11 cellular contexts compared by ENCODE assay signal in the genomic region with DNA sequence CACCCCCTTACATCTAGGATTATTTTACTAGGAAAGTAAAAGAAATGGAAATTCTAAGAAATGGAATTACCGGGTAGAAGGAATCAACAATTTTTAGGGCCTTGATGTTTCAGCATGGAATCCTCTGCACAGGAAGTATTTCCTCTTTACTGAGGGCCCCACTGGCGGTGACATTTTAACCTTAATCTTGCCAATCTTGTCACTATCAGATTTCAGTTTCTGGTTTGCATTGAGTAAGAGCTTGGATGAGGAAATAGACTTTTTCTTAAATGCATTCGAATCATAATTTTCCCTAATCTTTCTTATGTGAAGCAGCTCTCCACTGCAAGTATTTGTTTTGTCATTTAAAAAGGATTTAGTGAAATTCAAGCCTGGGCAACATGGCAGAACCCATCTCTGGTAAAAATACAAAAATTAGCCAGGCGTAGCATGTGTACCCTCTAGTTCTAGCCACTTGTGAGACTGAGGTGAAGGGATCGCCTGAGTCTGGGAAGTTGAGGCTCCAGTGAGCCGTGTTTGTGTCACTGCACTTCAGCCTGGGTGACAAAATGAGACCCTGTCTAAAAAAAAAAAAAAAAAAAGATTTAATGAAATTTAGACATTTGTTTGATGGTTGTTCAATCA. TPM values are rescaled to one million over a fixed set of nuclear protein-coding genes. Genes with fewer than 3 reads are reported as not detected.
A peak's percentile ranks its signal among the peaks of the same experiment; 100 is the strongest.
DNase-seq lines count a peak whose midpoint lies in the region; FAIRE-seq and TF ChIP-seq lines count a peak whose summit lies in the region.
"Had no signal": no experiment of that assay in that cellular context is flagged by ENCODE, and none has a peak within 500 bp of the region (broad histone marks: within the 10 kb centered on the region; RNA-seq: fewer than 3 reads in every experiment).

No MANE protein-coding gene starts in this region.

- POLR2A ChIA-PET in CD8-positive, alpha-beta memory T cell (lab: Charles Lee): interaction anchor here (0.6 to 0.8 kb wide), 2 partner anchors 54 to 124 kb away, joined by 3 read pairs; no protein-coding TSS in a partner anchor

- H3K27ac Mint-ChIP-seq in CD8-positive, alpha-beta memory T cell: peak overlapping the region in 5 of 8 donors; percentile 11 to 81 (median 61)
- H3K27ac Mint-ChIP-seq in nephron: peak overlapping the region in 2 of 3 experiments; percentile 68 to 81

- H3K4me1 ChIP-seq in CD8-positive, alpha-beta memory T cell (ENCODE audit: insufficient read depth, low read length): peaks cover 49% of the 10 kb centered on the region

- peaks cover 0 to 25% (median 11%) of the 10 kb centered on the region in 3 donors for H3K36me3 Mint-ChIP-seq in CD8-positive, alpha-beta memory T cell
- H3K36me3 Mint-ChIP-seq in nephron (ENCODE audit: low read depth): peaks cover 13% of the 10 kb centered on the region

- H3K36me3 ChIP-seq in CD8-positive, alpha-beta memory T cell (ENCODE audit: insufficient read depth, low read length): peaks cover 6% of the 10 kb centered on the region

- peak overlapping the region; percentile 36 for H3K4me3 ChIP-seq in CD8-positive, alpha-beta memory T cell (ENCODE audit: low read length)

- no peak for TF ChIP-seq POLR2A in GM12892 (IDR thresholded peaks at IDR 0.05; ENCODE audit: low read depth, low read length)

- FAIRE-seq in GM12892 (lab: Jason Lieb, UNC): no peak
- FAIRE-seq: endometrium had no signal

- no peak overlapping the region for H3K27ac ChIP-seq in CD8-positive, alpha-beta memory T cell (ENCODE audit: low read depth, low read length)

- CTCF ChIA-PET in CD8-positive, alpha-beta memory T cell (lab: Charles Lee): no interaction called here

- no peaks in the 10 kb centered on the region for H3K9me3 ChIP-seq in CD8-positive, alpha-beta memory T cell (ENCODE audit: low read length)

- no peaks in the 10 kb centered on the region for H3K27me3 Mint-ChIP-seq in CD8-positive, alpha-beta memory T cell
- H3K27me3 Mint-ChIP-seq in nephron (ENCODE audit: low read depth): no peaks in the 10 kb centered on the region

- H3K4me3 Mint-ChIP-seq in CD8-positive, alpha-beta memory T cell: peak overlapping the region in 3 of 7 donors; percentile 28 to 52 (median 31)
- H3K4me3 Mint-ChIP-seq in nephron: no peak overlapping the region

- no peak for TF ChIP-seq CTCF in nephron (IDR thresholded peaks at IDR 0.05; ENCODE audit: unreplicated experiment in 3 of 3)

- H3K27me3 ChIP-seq in CD8-positive, alpha-beta memory T cell (ENCODE audit: insufficient read depth, low read length, poor library complexity, severe bottlenecking): no peaks in the 10 kb centered on the region

- no peaks in the 10 kb centered on the region for H3K9me3 Mint-ChIP-seq in CD8-positive, alpha-beta memory T cell
- H3K9me3 Mint-ChIP-seq in nephron: no peaks in the 10 kb centered on the region

- DNase-seq in CD8-positive, alpha-beta memory T cell: peak in 1 of 5 donors; percentile 28
- DNase-seq in Kasumi-1 (lab: John Stamatoyannopoulos, UW) (peak; percentile 46 to 60), RPMI8226 (no peak), NCI-H510A (lab: John Stamatoyannopoulos, UW) (no peak), GM12892 (ENCODE audit: insufficient read length) (no peak), NCI-H2171 (lab: John Stamatoyannopoulos, UW) (no peak)
- DNase-seq in activated T-cell treated with anti-CD3 and anti-CD28 coated beads, Interleukin-2, amount 50 U/mL, for 48 hours: peak; percentile 37
- DNase-seq: activated CD8-positive, alpha-beta memory T cell treated with anti-CD3 and anti-CD28 coated beads for 24 hours; NCI-H510A treated with DMSO at 0.1 percent for 48 hours had no signal

- H3K4me1 Mint-ChIP-seq in CD8-positive, alpha-beta memory T cell: peaks cover 12 to 36% (median 23%) of the 10 kb centered on the region in 3 donors
- peaks cover 29% of the 10 kb centered on the region for H3K4me1 Mint-ChIP-seq in nephron

RNA-seq across cellular contexts. Expression of a gene that starts 40.7 kb away (rescaled TPM):
- total RNA-seq in CD8-positive, alpha-beta memory T cell: 10 to 100 TPM; 21.3 to 24.1 TPM
- polyA plus RNA-seq in CD8-positive, alpha-beta memory T cell: 10.1 TPM
- 23.5 TPM for polyA plus RNA-seq in GM12892 (2012; ENCODE audit: missing spikeins)

Comparison
In these comparisons a context has a peak if more than half of its experiments do, and no peak if none do; other contexts are left out.
1. DNase-seq: peak in Kasumi-1 (2 of 2) and activated T-cell treated with anti-CD3 and anti-CD28 coated beads, Interleukin-2, amount 50 U/mL, for 48 hours (2 of 2); none in RPMI8226 (single experiment), NCI-H510A (single experiment), GM12892 (single experiment) and NCI-H2171 (single experiment).